Comparison of ENCODE assay signal across 19 cellular contexts in the genomic region with DNA sequence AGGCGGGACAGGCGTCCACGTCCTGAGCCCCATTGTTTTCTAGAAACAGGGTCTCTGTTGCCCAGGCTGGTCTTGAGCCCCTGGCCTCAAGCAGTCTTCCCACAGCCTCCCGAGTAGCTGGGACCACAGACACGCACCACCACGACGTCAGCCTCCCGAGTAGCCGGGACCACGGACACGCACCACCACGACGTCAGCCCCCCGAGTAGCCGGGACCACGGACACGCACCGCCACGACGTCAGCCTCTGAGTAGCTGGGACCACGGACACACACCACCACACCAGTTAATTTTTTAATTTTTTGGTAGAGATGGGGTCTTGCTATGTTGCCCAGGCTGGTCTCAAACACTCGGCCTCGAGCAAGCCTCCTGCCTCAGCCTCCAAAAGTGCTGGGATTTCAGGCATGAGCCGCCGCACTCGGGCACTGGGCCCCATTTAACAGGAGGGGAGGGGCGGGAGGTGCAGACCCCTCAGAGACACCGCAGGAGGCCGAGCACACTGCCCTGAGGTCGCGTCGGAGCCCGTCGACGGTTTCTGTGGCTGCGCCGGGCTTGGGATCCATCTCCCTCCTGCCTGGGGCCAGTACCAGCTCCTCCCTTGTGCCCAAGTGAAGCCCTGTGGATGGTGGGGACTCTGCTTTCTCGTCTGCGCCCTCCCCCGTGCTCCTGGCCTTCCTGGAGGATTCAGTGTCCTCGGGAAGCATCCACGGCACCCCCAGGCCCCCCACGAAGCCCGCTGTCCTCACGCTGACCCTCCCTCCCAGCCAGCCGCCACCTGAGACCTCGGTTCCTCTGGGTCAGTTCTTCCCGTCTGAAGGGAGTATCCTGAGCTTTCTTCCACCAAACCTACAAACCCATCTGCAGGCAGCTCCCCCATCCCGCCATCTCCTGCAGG. TPM values are rescaled to one million over a fixed set of nuclear protein-coding genes. Genes with fewer than 3 reads are reported as not detected.
DNase-seq lines count a peak whose midpoint lies in the region; ATAC-seq, FAIRE-seq and TF ChIP-seq lines count a peak whose summit lies in the region.
"Had no signal": no experiment of that assay in that cellular context is flagged by ENCODE, and none has a peak within 500 bp of the region (broad histone marks: within the 10 kb centered on the region; RNA-seq: fewer than 3 reads in every experiment).

No MANE protein-coding gene starts in this region.

- H4K8ac ChIP-seq in mesendoderm (ENCODE audit: low read depth, low read length) = no peak overlapping the region

- no peaks in the 10 kb centered on the region for H3K79me2 ChIP-seq in HepG2 (ENCODE audit: insufficient read depth, low read length)
- H3K79me2 ChIP-seq in mesendoderm (ENCODE audit: control insufficient read depth, insufficient read depth, low read length) = no peaks in the 10 kb centered on the region

- H3K4me2 ChIP-seq in HepG2 (ENCODE audit: low read depth, low read length) (no peak overlapping the region), mesendoderm (ENCODE audit: low read length) (no peak overlapping the region)

- H2BK15ac ChIP-seq in mesendoderm (replicated peaks; ENCODE audit: low read depth) = no peak overlapping the region

- FAIRE-seq in HepG2 (lab: Jason Lieb, UNC) (no peak), urothelium cell line (lab: Jason Lieb, UNC) (peak; percentile 99)
- FAIRE-seq: GM18507, GM19239 had no signal

- peaks cover 2% of the 10 kb centered on the region for H3K4me1 ChIP-seq in HepG2 (ENCODE audit: insufficient read depth, low read length)
- H3K4me1 ChIP-seq in right lobe of liver = no peaks in the 10 kb centered on the region
- no peaks in the 10 kb centered on the region for H3K4me1 ChIP-seq in RWPE2 (ENCODE audit: insufficient read depth, poor library complexity, severe bottlenecking)
- H3K4me1 ChIP-seq in mesendoderm (ENCODE audit: control insufficient read depth, low read depth, low read length) = no peaks in the 10 kb centered on the region

- no peak overlapping the region for H2BK5ac ChIP-seq in mesendoderm (ENCODE audit: low read length)

- no peaks in the 10 kb centered on the region for H3K9me3 ChIP-seq in HepG2 (ENCODE audit: low read length)
- no peaks in the 10 kb centered on the region for H3K9me3 ChIP-seq in right lobe of liver
- no peaks in the 10 kb centered on the region for H3K9me3 ChIP-seq in RWPE2 (ENCODE audit: severe bottlenecking)

- H4K20me1 ChIP-seq in HepG2 (ENCODE audit: insufficient read depth, low read length) = no peaks in the 10 kb centered on the region

- CTCF ChIA-PET in HepG2 (lab: Yijun Ruan, JAX; ENCODE audit: low intra/inter-chr PET ratio, low total read pairs) = no interaction called here

- H4K5ac ChIP-seq in mesendoderm (ENCODE audit: low read length) = no peak overlapping the region

- no peak overlapping the region for H3K23ac ChIP-seq in mesendoderm (ENCODE audit: low read length)

- POLR2A ChIA-PET in HepG2 (lab: Yijun Ruan, JAX) = interaction anchor here (0.7 kb wide), 1 partner anchor 11 kb away, joined by 3 read pairs; no protein-coding TSS in a partner anchor

- ATAC-seq in HepG2 (no peak), right lobe of liver (no peak), RWPE2 (ENCODE audit: low read depth) (no peak), natural killer cell (no peak), HG03139 (IDR thresholded peaks at IDR 0.05; ENCODE audit: unreplicated experiment) (no peak)
- ATAC-seq in activated naive CD8-positive, alpha-beta T cell treated with anti-CD3 and anti-CD28 coated beads, Interleukin-2, amount 50 U/mL, for 24 hours = no peak

- H3K4me3 ChIP-seq in HepG2 (replicated peaks in 1 of 3; ENCODE audit: insufficient read depth in 1 of 3, low read depth in 2 of 3, low read length in 3 of 3) = no peak overlapping the region
- no peak overlapping the region for H3K4me3 ChIP-seq in right lobe of liver
- H3K4me3 ChIP-seq in RWPE2 (ENCODE audit: severe bottlenecking) = no peak overlapping the region
- no peak overlapping the region for H3K4me3 ChIP-seq in mesendoderm (ENCODE audit: low read length)

- intact Hi-C loops in HepG2 (cut with micrococcal nuclease; ENCODE audit: unreplicated experiment) (no loop called here), right lobe of liver (cut with DNase I) (no loop called here), natural killer cell (cut with micrococcal nuclease) (no loop called here)

- TF ChIP-seq POLR2A in HepG2 (IDR thresholded peaks at IDR 0.05; ENCODE audit: insufficient read depth in 1 of 2, low read depth in 2 of 2, low read length in 2 of 2) = no peak
- no peak for TF ChIP-seq POLR2A in right lobe of liver (IDR thresholded peaks at IDR 0.05)

- H3K4me3 Mint-ChIP-seq in activated naive CD8-positive, alpha-beta T cell treated with anti-CD3 and anti-CD28 coated beads, Interleukin-2, amount 50 U/mL, for 24 hours = no peak overlapping the region
- H3K4me3 Mint-ChIP-seq in natural killer cell = no peak overlapping the region
- H3K4me3 Mint-ChIP-seq: CD4-positive, alpha-beta memory T cell had no signal

- no peaks in the 10 kb centered on the region for H3K9me3 Mint-ChIP-seq in activated naive CD8-positive, alpha-beta T cell treated with anti-CD3 and anti-CD28 coated beads, Interleukin-2, amount 50 U/mL, for 24 hours
- no peaks in the 10 kb centered on the region for H3K9me3 Mint-ChIP-seq in natural killer cell

- no peaks in the 10 kb centered on the region for H3K79me1 ChIP-seq in mesendoderm (ENCODE audit: low read length)

- 95% methylated on average over 35 of the region's 49 CpGs for WGBS in HepG2 (ENCODE audit: low lambda C conversion rate)
- 94% methylated on average over 35 of the region's 49 CpGs for WGBS in right lobe of liver (ENCODE audit: insufficient coverage, low coverage, low lambda C conversion rate, missing lambda C conversion rate)
- no CpG with 5 or more reads among the region's 49 CpGs for WGBS in mesendoderm (ENCODE audit: extremely low coverage, insufficient coverage, low lambda C conversion rate)

- H3K27me3 Mint-ChIP-seq in activated naive CD8-positive, alpha-beta T cell treated with anti-CD3 and anti-CD28 coated beads, Interleukin-2, amount 50 U/mL, for 24 hours = no peaks in the 10 kb centered on the region
- H3K27me3 Mint-ChIP-seq in natural killer cell (ENCODE audit: low read depth in 2 of 2) = no peaks in the 10 kb centered on the region

- H3K27me3 ChIP-seq in HepG2 (ENCODE audit: control insufficient read depth in 1 of 2, insufficient read depth in 2 of 2, low read length in 2 of 2) (no peaks in the 10 kb centered on the region), right lobe of liver (no peaks in the 10 kb centered on the region), RWPE2 (ENCODE audit: insufficient read depth, poor library complexity, severe bottlenecking) (no peaks in the 10 kb centered on the region), mesendoderm (ENCODE audit: insufficient read depth, low read length, poor library complexity) (no peaks in the 10 kb centered on the region)

- no peak for TF ChIP-seq CTCF in HepG2 (CRISPR knock-in tag; IDR thresholded peaks at IDR 0.05)
- no peak for TF ChIP-seq CTCF in right lobe of liver (IDR thresholded peaks at IDR 0.05)
- no peak for TF ChIP-seq CTCF in RWPE2 (IDR thresholded peaks at IDR 0.05; ENCODE audit: poor library complexity, severe bottlenecking)
- TF ChIP-seq CTCF in natural killer cell (IDR thresholded peaks at IDR 0.05) = no peak

- H2BK120ac ChIP-seq in mesendoderm (ENCODE audit: low read depth, low read length) = no peak overlapping the region

- DNase-seq in HepG2 (ENCODE audit: low spot score) (no peak), right lobe of liver (no peak), RWPE2 (ENCODE audit: low spot score) (peak; percentile 91), mesendoderm (peak; percentile 29), urothelium cell line (ENCODE audit: low spot score) (no peak), natural killer cell (no peak)
- no peak for DNase-seq in activated naive CD8-positive, alpha-beta T cell treated with anti-CD3 and anti-CD28 coated beads, Interleukin-2, amount 50 U/mL, for 24 hours
- DNase-seq: AML-193, EL, Karpas-422, MM.1S, NCI-H1417, NCI-H2029 treated with DMSO at 0.1 percent for 48 hours, NCI-H510A, RPMI8226 had no signal

- BruUV-seq in HepG2 (replicated peaks; lab: Mats Ljungman, UMichigan) = no TSS peak

- TF ChIP-seq RAD21 in HepG2 (CRISPR knock-in tag; IDR thresholded peaks at IDR 0.05) = no peak

- H3K4me1 Mint-ChIP-seq in activated naive CD8-positive, alpha-beta T cell treated with anti-CD3 and anti-CD28 coated beads, Interleukin-2, amount 50 U/mL, for 24 hours = no peaks in the 10 kb centered on the region
- no peaks in the 10 kb centered on the region for H3K4me1 Mint-ChIP-seq in natural killer cell
- H3K4me1 Mint-ChIP-seq: CD4-positive, alpha-beta memory T cell had no signal

- in situ Hi-C loops in HepG2 (cut with HindIII; ENCODE audit: extremely low pct_ligation_motif_present, low pct_unique_long_range_greater_than_20kb) = no loop called here

- H3K27ac ChIP-seq in HepG2 (ENCODE audit: extremely low read length, insufficient read depth, low read length) = no peak overlapping the region
- H3K27ac ChIP-seq in right lobe of liver = no peak overlapping the region
- no peak overlapping the region for H3K27ac ChIP-seq in RWPE2 (ENCODE audit: poor library complexity, severe bottlenecking)
- no peak overlapping the region for H3K27ac ChIP-seq in mesendoderm (ENCODE audit: low read depth, low read length)

- no peak overlapping the region for H3K27ac Mint-ChIP-seq in activated naive CD8-positive, alpha-beta T cell treated with anti-CD3 and anti-CD28 coated beads, Interleukin-2, amount 50 U/mL, for 24 hours
- no peak overlapping the region for H3K27ac Mint-ChIP-seq in natural killer cell
- H3K27ac Mint-ChIP-seq: CD4-positive, alpha-beta memory T cell had no signal

- TF ChIP-seq EP300 in HepG2 (IDR thresholded peaks at IDR 0.05; ENCODE audit: low read depth in 2 of 2, low read length in 2 of 2) (no peak), HepG2 (CRISPR knock-in tag; IDR thresholded peaks at IDR 0.05; ENCODE audit: borderline replicate concordance) (no peak)

- no peak overlapping the region for H3K4ac ChIP-seq in mesendoderm (ENCODE audit: low read depth, low read length)

- no peaks in the 10 kb centered on the region for H3K36me3 Mint-ChIP-seq in activated naive CD8-positive, alpha-beta T cell treated with anti-CD3 and anti-CD28 coated beads, Interleukin-2, amount 50 U/mL, for 24 hours (ENCODE audit: low read depth)
- H3K36me3 Mint-ChIP-seq in natural killer cell = no peaks in the 10 kb centered on the region
- H3K36me3 Mint-ChIP-seq: CD4-positive, alpha-beta memory T cell had no signal

- H3K56ac ChIP-seq in mesendoderm (ENCODE audit: low read length) = no peak overlapping the region

- H3K36me3 ChIP-seq in HepG2 (replicated peaks in 1 of 2; ENCODE audit: control insufficient read depth in 1 of 2, insufficient read depth in 2 of 2, low read length in 2 of 2) (peaks cover 21 to 59% of the 10 kb centered on the region in 2 experiments), right lobe of liver (peaks cover 0 to 56% (median 21%) of the 10 kb centered on the region in 4 donors), RWPE2 (ENCODE audit: low read depth) (peaks cover 48% of the 10 kb centered on the region), mesendoderm (ENCODE audit: control insufficient read depth, insufficient read depth, low read length) (no peaks in the 10 kb centered on the region)

- H3K18ac ChIP-seq in mesendoderm (ENCODE audit: low read length) = no peak overlapping the region

- H2AFZ ChIP-seq in HepG2 (ENCODE audit: low read length) = no peak overlapping the region

- H2AK5ac ChIP-seq in mesendoderm (ENCODE audit: low read length) = no peak overlapping the region

- H3K9ac ChIP-seq in HepG2 (ENCODE audit: insufficient read depth, low read depth, low read length) = no peak overlapping the region
- no peak overlapping the region for H3K9ac ChIP-seq in mesendoderm (ENCODE audit: low read length)

RNA-seq across cellular contexts. Expression of a gene that starts 13.0 kb away (rescaled TPM):
- total RNA-seq in HepG2 (2016; rRNA removed; fragmentation: Illumina TruSeq; extraction: Trizol) = 14.5 and 19.9 TPM in 2 replicates
- total RNA-seq in HepG2 (2016; cell fraction: cytosol; rRNA removed; fragmentation: Illumina TruSeq; extraction: Trizol; ENCODE audit: low read depth) = 4.8 and 5.5 TPM in 2 replicates
- total RNA-seq in HepG2 (2016; cell fraction: insoluble cytoplasmic fraction; rRNA removed; fragmentation: Illumina TruSeq; extraction: Trizol) = 12.0 and 18.5 TPM in 2 replicates
- 11.5 and 11.6 TPM in 2 replicates for total RNA-seq in HepG2 (2016; cell fraction: membrane; rRNA removed; fragmentation: Illumina TruSeq; extraction: Trizol)
- total RNA-seq in HepG2 (2016; cell fraction: nucleus; rRNA removed; fragmentation: Illumina TruSeq; extraction: Trizol) = 20.5 and 24.2 TPM in 2 replicates
- 11.9 and 15.3 TPM in 2 replicates for polyA plus RNA-seq in HepG2 (2011; rRNA removed)
- polyA plus RNA-seq in HepG2 (2011; cell fraction: cytosol; rRNA removed) = 13.7 and 17.5 TPM in 2 replicates
- polyA plus RNA-seq in HepG2 (2011; cell fraction: nucleus; rRNA removed) = 24.6 and 26.4 TPM in 2 replicates
- polyA plus RNA-seq in HepG2 (2012) = 15.4 and 23.9 TPM in 2 replicates
- 2.8 and 3.2 TPM in 2 replicates for polyA plus RNA-seq in HepG2 (2016; cell fraction: cytosol; fragmentation: Illumina TruSeq; extraction: Trizol; ENCODE audit: low read depth)
- polyA plus RNA-seq in HepG2 (2016; cell fraction: insoluble cytoplasmic fraction; fragmentation: Illumina TruSeq; extraction: Trizol; ENCODE audit: low read depth) = 18.9 and 20.0 TPM in 2 replicates
- polyA plus RNA-seq in HepG2 (2016; cell fraction: membrane; fragmentation: Illumina TruSeq; extraction: Trizol; ENCODE audit: low read depth) = 10.0 and 10.7 TPM in 2 replicates
- 38.8 and 44.3 TPM in 2 replicates for polyA plus RNA-seq in HepG2 (2016; cell fraction: nucleus; fragmentation: Illumina TruSeq; extraction: Trizol; ENCODE audit: insufficient read depth, low read depth)
- 8.9 and 24.8 TPM in 2 replicates for polyA minus RNA-seq in HepG2 (2011; rRNA and poly(A)+ RNA removed; ENCODE audit: low replicate concordance)
- 13.4 and 22.0 TPM in 2 replicates for polyA minus RNA-seq in HepG2 (2011; cell fraction: cytosol; rRNA and poly(A)+ RNA removed)
- 14.4 and 19.6 TPM in 2 replicates for polyA minus RNA-seq in HepG2 (2011; cell fraction: nucleus; rRNA and poly(A)+ RNA removed)
- total RNA-seq in right lobe of liver = 10 to 100 TPM; 32.1 to 73.8 (median 57.3) TPM
- polyA plus RNA-seq in mesendoderm (2013, experiment 1 of 2) = 14.5 TPM
- polyA plus RNA-seq in mesendoderm (2013, experiment 2 of 2) = 15.4 TPM
- total RNA-seq in natural killer cell = 1 to 10 TPM; 1.2 to 8.6 (median 3.9) TPM
- polyA plus RNA-seq: CD4-positive, alpha-beta memory T cell had no signal

Comparison
In these comparisons a context has a peak if more than half of its experiments do, and no peak if none do; other contexts are left out.
1. DNase-seq: peak in RWPE2 (single experiment) and mesendoderm (single experiment); none in HepG2 (single experiment), right lobe of liver (0 of 3), urothelium cell line (single experiment), activated naive CD8-positive, alpha-beta T cell treated with anti-CD3 and anti-CD28 coated beads, Interleukin-2, amount 50 U/mL, for 24 hours (single experiment) and natural killer cell (single experiment).